In genomic region chr19:16098416-16098768, GRCh38 we compare ENCODE assay signal across 23 cellular contexts. TPM values are rescaled to one million over a fixed set of nuclear protein-coding genes. Genes with fewer than 3 reads are reported as not detected.
DNase-seq lines count a peak whose midpoint lies in the region; ATAC-seq and TF ChIP-seq lines count a peak whose summit lies in the region.
"Had no signal": no experiment of that assay in that cellular context is flagged by ENCODE, and none has a peak within 500 bp of the region (broad histone marks: within the 10 kb centered on the region; RNA-seq: fewer than 3 reads in every experiment).

No MANE protein-coding gene starts in this region.

- intact Hi-C loops in esophagus muscularis mucosa (cut with DNase I), result no loop called here

- ATAC-seq in T-helper 17 cell (no peak), HG02623 (IDR thresholded peaks at IDR 0.05; ENCODE audit: unreplicated experiment) (no peak)
- ATAC-seq in stimulated activated effector memory CD8-positive, alpha-beta T cell treated with anti-CD3 and anti-CD28 coated beads, Interleukin-12 subunit alpha, Interleukin-12 subunit beta, amount 100 ng/mL, for 72 hours, result no peak
- ATAC-seq: heart left ventricle, right cardiac atrium had no signal

- H3K27me3 Mint-ChIP-seq in T-helper 2 cell treated with Interferon-gamma antibody and Interleukin-4, amounts not matched to agents 5 μg/mL and 100 μg/mL, for 36 hours (ENCODE audit: low read depth), result no peaks in the 10 kb centered on the region
- H3K27me3 Mint-ChIP-seq in T-helper 17 cell, result no peaks in the 10 kb centered on the region

- peak overlapping the region; percentile 4 for H3K27ac Mint-ChIP-seq in T-helper 2 cell treated with Interferon-gamma antibody and Interleukin-4, amounts not matched to agents 5 μg/mL and 100 μg/mL, for 36 hours
- peak overlapping the region; percentile 74 for H3K27ac Mint-ChIP-seq in T-helper 17 cell
- peak overlapping the region; percentile 65 for H3K27ac Mint-ChIP-seq in stimulated activated effector memory CD8-positive, alpha-beta T cell treated with anti-CD3 and anti-CD28 coated beads, Interleukin-12 subunit alpha, Interleukin-12 subunit beta, amount 100 ng/mL, for 72 hours

- peaks cover 0 to 48% (median 43%) of the 10 kb centered on the region in 4 donors for H3K4me1 ChIP-seq in esophagus muscularis mucosa

- no peaks in the 10 kb centered on the region for H3K9me3 ChIP-seq in T-helper 17 cell (ENCODE audit: control insufficient read depth, low read length, poor library complexity, severe bottlenecking)
- H3K9me3 ChIP-seq in esophagus muscularis mucosa, result no peaks in the 10 kb centered on the region
- H3K9me3 ChIP-seq: heart left ventricle, neutrophil, testis had no signal

- H3K9me3 Mint-ChIP-seq in T-helper 2 cell treated with Interferon-gamma antibody and Interleukin-4, amounts not matched to agents 5 μg/mL and 100 μg/mL, for 36 hours, result no peaks in the 10 kb centered on the region
- no peaks in the 10 kb centered on the region for H3K9me3 Mint-ChIP-seq in stimulated activated effector memory CD8-positive, alpha-beta T cell treated with anti-CD3 and anti-CD28 coated beads, Interleukin-12 subunit alpha, Interleukin-12 subunit beta, amount 100 ng/mL, for 72 hours

- peak overlapping the region; percentile 64 to 100 (median 98) for H3K27ac ChIP-seq in esophagus muscularis mucosa (replicated peaks in 1 of 4)
- H3K27ac ChIP-seq: neutrophil had no signal

- no peak overlapping the region for H3K4me3 Mint-ChIP-seq in T-helper 2 cell treated with Interferon-gamma antibody and Interleukin-4, amounts not matched to agents 5 μg/mL and 100 μg/mL, for 36 hours
- H3K4me3 Mint-ChIP-seq in T-helper 17 cell, result no peak overlapping the region
- H3K4me3 Mint-ChIP-seq in stimulated activated effector memory CD8-positive, alpha-beta T cell treated with anti-CD3 and anti-CD28 coated beads, Interleukin-12 subunit alpha, Interleukin-12 subunit beta, amount 100 ng/mL, for 72 hours, result no peak overlapping the region

- no peak for TF ChIP-seq EP300 in esophagus muscularis mucosa (IDR thresholded peaks at IDR 0.05)

- peaks cover 18% of the 10 kb centered on the region for H3K4me1 Mint-ChIP-seq in T-helper 2 cell treated with Interferon-gamma antibody and Interleukin-4, amounts not matched to agents 5 μg/mL and 100 μg/mL, for 36 hours (ENCODE audit: low read depth)
- H3K4me1 Mint-ChIP-seq in T-helper 17 cell, result peaks cover 21% of the 10 kb centered on the region
- H3K4me1 Mint-ChIP-seq in stimulated activated effector memory CD8-positive, alpha-beta T cell treated with anti-CD3 and anti-CD28 coated beads, Interleukin-12 subunit alpha, Interleukin-12 subunit beta, amount 100 ng/mL, for 72 hours, result peaks cover 22% of the 10 kb centered on the region

- no peak for DNase-seq in T-helper 2 cell treated with Interferon-gamma antibody and Interleukin-4, amounts not matched to agents 5 μg/mL and 100 μg/mL, for 36 hours (ENCODE audit: low spot score)
- no peak for DNase-seq in T-helper 2 cell
- no peak for DNase-seq in T-helper 17 cell
- DNase-seq in esophagus muscularis mucosa (ENCODE audit: extremely low spot score), result no peak
- no peak for DNase-seq in stimulated activated effector memory CD8-positive, alpha-beta T cell treated with anti-CD3 and anti-CD28 coated beads, Interleukin-12 subunit alpha, Interleukin-12 subunit beta, amount 100 ng/mL, for 72 hours (ENCODE audit: low spot score in 2 of 2)
- no peak for DNase-seq in NCI-H1092 treated with DMSO at 0.1 percent for 48 hours (lab: John Stamatoyannopoulos, UW)
- no peak for DNase-seq in glomerular visceral epithelial cell (ENCODE audit: extremely low spot score)
- DNase-seq: activated CD4-positive, alpha-beta T cell treated with anti-CD3 and anti-CD28 coated beads, Interleukin-2, amount 50 U/mL, for 4 hours; C1 segment of cervical spinal cord; DMS79; heart left ventricle; mesendoderm; NCI-H1048; NCI-H2107; NCI-H526 treated with DMSO at 0.1 percent for 48 hours; stimulated activated CD4-positive, alpha-beta T cell treated with anti-CD3 and anti-CD28 coated beads, Interleukin-1b, Interleukin-23, amount 100 ng/mL, for 48 hours; testis had no signal

- H3K36me3 Mint-ChIP-seq in T-helper 2 cell treated with Interferon-gamma antibody and Interleukin-4, amounts not matched to agents 5 μg/mL and 100 μg/mL, for 36 hours (ENCODE audit: low read depth), result peaks cover 74% of the 10 kb centered on the region
- H3K36me3 Mint-ChIP-seq in T-helper 17 cell (ENCODE audit: low read depth), result peaks cover 11% of the 10 kb centered on the region
- H3K36me3 Mint-ChIP-seq in stimulated activated effector memory CD8-positive, alpha-beta T cell treated with anti-CD3 and anti-CD28 coated beads, Interleukin-12 subunit alpha, Interleukin-12 subunit beta, amount 100 ng/mL, for 72 hours, result peaks cover 100% of the 10 kb centered on the region

- no peak overlapping the region for H3K4me3 ChIP-seq in esophagus muscularis mucosa
- H3K4me3 ChIP-seq: coronary artery, heart left ventricle, testis had no signal

- TF ChIP-seq CTCF in esophagus muscularis mucosa (IDR thresholded peaks at IDR 0.05), result no peak

- no peak for TF ChIP-seq POLR2A in esophagus muscularis mucosa (IDR thresholded peaks at IDR 0.05; ENCODE audit: low read depth)

- H3K36me3 ChIP-seq in esophagus muscularis mucosa, result peaks cover 79 to 100% (median 99%) of the 10 kb centered on the region in 4 donors

- WGBS in esophagus muscularis mucosa, result 80% methylated on average over 6 of the region's 6 CpGs

- no peaks in the 10 kb centered on the region for H3K27me3 ChIP-seq in esophagus muscularis mucosa
- H3K27me3 ChIP-seq: heart left ventricle, neutrophil, testis had no signal

RNA-seq across cellular contexts. Expression of gene RAB8A, which starts 13.3 kb away (rescaled TPM):
- total RNA-seq in T-helper 17 cell, result 100 to 1,000 TPM in 1 of 2 donors, 10 to 100 TPM in 1; 97.5 to 105 TPM
- total RNA-seq in esophagus muscularis mucosa, result 10 to 100 TPM; 37.9 to 56.4 (median 42.9) TPM

RNA-seq across cellular contexts. Expression of gene TPM4, which starts 22.1 kb away (rescaled TPM):
- total RNA-seq in T-helper 17 cell (100 to 1,000 TPM; 261 to 279 TPM), esophagus muscularis mucosa (100 to 1,000 TPM; 378 to 445 (median 414) TPM)

RNA-seq across cellular contexts. Expression of gene HSH2D, which starts 45.1 kb away (rescaled TPM):
- total RNA-seq in T-helper 17 cell (10 to 100 TPM; 27.7 to 31.8 TPM), esophagus muscularis mucosa (under 1 TPM in 3 of 4 donors, not detected in 1; 0.52 to 0.83 (median 0.75) TPM)
- total RNA-seq: A172, SK-MEL-5 had no signal

Comparison
In these comparisons a context has a peak if more than half of its experiments do, and no peak if none do; other contexts are left out.
1. H3K27ac Mint-ChIP-seq: peak in every context shown above with its lines; median percentile 74 in T-helper 17 cell; 65 in stimulated activated effector memory CD8-positive, alpha-beta T cell treated with anti-CD3 and anti-CD28 coated beads, Interleukin-12 subunit alpha, Interleukin-12 subunit beta, amount 100 ng/mL, for 72 hours; 4 in T-helper 2 cell treated with Interferon-gamma antibody and Interleukin-4, amounts not matched to agents 5 μg/mL and 100 μg/mL, for 36 hours.
2. RNA of gene HSH2D, which starts 45.1 kb away (total RNA-seq): 27.7 to 31.8 TPM in T-helper 17 cell; 0.52 to 0.83 TPM in esophagus muscularis mucosa; every median in the first group is over 10 times any median in the second.